ENCODE assay signal across 8 cellular contexts in genomic region chr15:90035095-90035834, GRCh38. TPM values are rescaled to one million over a fixed set of nuclear protein-coding genes. Genes with fewer than 3 reads are reported as not detected.
A peak's percentile ranks its signal among the peaks of the same experiment; 100 is the strongest.
DNase-seq lines count a peak whose midpoint lies in the region; ATAC-seq and FAIRE-seq lines count a peak whose summit lies in the region.

No MANE protein-coding gene starts in this region.

- WGBS in small intestine, 3 donors, result 43 to 64% (median 54%) methylated on average over 19 of the region's 19 CpGs

- DNase-seq in stimulated activated naive CD8-positive, alpha-beta T cell treated with anti-CD3 and anti-CD28 coated beads, Interleukin-15, Interleukin-2, amounts not matched to agents 100 U/mL and 50 U/mL, for 24 hours, result no peak
- DNase-seq in activated T-helper 2 cell treated with anti-CD3 and anti-CD28 coated beads, Interferon-gamma antibody, Interleukin-2, Interleukin-4, amounts not matched to agents 10 μg/mL and 5 μg/mL and 100 μg/mL, durations not matched to agents 14 hours and 24 hours and 36 hours (ENCODE audit: low spot score), result no peak
- peak; percentile 65 for DNase-seq in left cardiac atrium
- peak; percentile 53 for DNase-seq in small intestine

- H3K27me3 Mint-ChIP-seq in stimulated activated naive CD8-positive, alpha-beta T cell treated with anti-CD3 and anti-CD28 coated beads, Interleukin-15, Interleukin-2, amounts not matched to agents 100 ng/mL and 50 ng/mL, for 24 hours, result no peaks in the 10 kb centered on the region
- H3K27me3 Mint-ChIP-seq in activated T-helper 2 cell treated with anti-CD3 and anti-CD28 coated beads, Interferon-gamma antibody, Interleukin-2, Interleukin-4, amounts not matched to agents 10 μg/mL and 5 μg/mL and 100 μg/mL, durations not matched to agents 14 hours and 24 hours and 36 hours (ENCODE audit: low read depth), result no peaks in the 10 kb centered on the region

- no peaks in the 10 kb centered on the region for H3K36me3 ChIP-seq in small intestine (ENCODE audit: control insufficient read depth in 2 of 2, insufficient read depth in 2 of 2, low read length in 2 of 2)

- ATAC-seq in stimulated activated naive CD8-positive, alpha-beta T cell treated with anti-CD3 and anti-CD28 coated beads, Interleukin-15, Interleukin-2, amounts not matched to agents 100 U/mL and 50 U/mL, for 24 hours, result no peak
- ATAC-seq in left cardiac atrium, result peak; percentile 59 to 65
- ATAC-seq in GM19452 (IDR thresholded peaks at IDR 0.05; ENCODE audit: unreplicated experiment), result no peak
- ATAC-seq in GM21381 (IDR thresholded peaks at IDR 0.05; ENCODE audit: unreplicated experiment), result no peak
- no peak for ATAC-seq in GM18867 (IDR thresholded peaks at IDR 0.05; ENCODE audit: unreplicated experiment)

- no peaks in the 10 kb centered on the region for H3K27me3 ChIP-seq in small intestine (ENCODE audit: control insufficient read depth in 2 of 2, insufficient read depth in 2 of 2, low read length in 2 of 2)

- H3K9me3 Mint-ChIP-seq in stimulated activated naive CD8-positive, alpha-beta T cell treated with anti-CD3 and anti-CD28 coated beads, Interleukin-15, Interleukin-2, amounts not matched to agents 100 ng/mL and 50 ng/mL, for 24 hours, result no peaks in the 10 kb centered on the region
- H3K9me3 Mint-ChIP-seq in activated T-helper 2 cell treated with anti-CD3 and anti-CD28 coated beads, Interferon-gamma antibody, Interleukin-2, Interleukin-4, amounts not matched to agents 10 μg/mL and 5 μg/mL and 100 μg/mL, durations not matched to agents 14 hours and 24 hours and 36 hours, result no peaks in the 10 kb centered on the region

- H3K4me1 Mint-ChIP-seq in stimulated activated naive CD8-positive, alpha-beta T cell treated with anti-CD3 and anti-CD28 coated beads, Interleukin-15, Interleukin-2, amounts not matched to agents 100 ng/mL and 50 ng/mL, for 24 hours (ENCODE audit: low read depth), result peaks cover 96% of the 10 kb centered on the region
- H3K4me1 Mint-ChIP-seq in activated T-helper 2 cell treated with anti-CD3 and anti-CD28 coated beads, Interferon-gamma antibody, Interleukin-2, Interleukin-4, amounts not matched to agents 10 μg/mL and 5 μg/mL and 100 μg/mL, durations not matched to agents 14 hours and 24 hours and 36 hours (ENCODE audit: low read depth), result peaks cover 75% of the 10 kb centered on the region

- no peaks in the 10 kb centered on the region for H3K9me3 ChIP-seq in small intestine (ENCODE audit: control insufficient read depth, low read depth)

- H3K36me3 Mint-ChIP-seq in stimulated activated naive CD8-positive, alpha-beta T cell treated with anti-CD3 and anti-CD28 coated beads, Interleukin-15, Interleukin-2, amounts not matched to agents 100 ng/mL and 50 ng/mL, for 24 hours (ENCODE audit: low read depth), result peaks cover 8% of the 10 kb centered on the region
- H3K36me3 Mint-ChIP-seq in activated T-helper 2 cell treated with anti-CD3 and anti-CD28 coated beads, Interferon-gamma antibody, Interleukin-2, Interleukin-4, amounts not matched to agents 10 μg/mL and 5 μg/mL and 100 μg/mL, durations not matched to agents 14 hours and 24 hours and 36 hours (ENCODE audit: low read depth), result peaks cover 11% of the 10 kb centered on the region

- peak overlapping the region; percentile 71 for H3K27ac Mint-ChIP-seq in stimulated activated naive CD8-positive, alpha-beta T cell treated with anti-CD3 and anti-CD28 coated beads, Interleukin-15, Interleukin-2, amounts not matched to agents 100 ng/mL and 50 ng/mL, for 24 hours
- H3K27ac Mint-ChIP-seq in activated T-helper 2 cell treated with anti-CD3 and anti-CD28 coated beads, Interferon-gamma antibody, Interleukin-2, Interleukin-4, amounts not matched to agents 10 μg/mL and 5 μg/mL and 100 μg/mL, durations not matched to agents 14 hours and 24 hours and 36 hours, result peak overlapping the region; percentile 90

- intact Hi-C loops in activated T-helper 2 cell treated with anti-CD3 and anti-CD28 coated beads, Interferon-gamma antibody, Interleukin-2, Interleukin-4, amounts not matched to agents 10 μg/mL and 5 μg/mL and 100 μg/mL, durations not matched to agents 14 hours and 24 hours and 36 hours (cut with micrococcal nuclease), result loop anchor here (5.0 to 10.0 kb wide), 2 partner anchors 37 to 140 kb away; partner anchors contain the start of gene AP3S2
- intact Hi-C loops in left cardiac atrium (cut with DNase I), result no loop called here

- FAIRE-seq in small intestine (lab: Jason Lieb, UNC), result no peak

- H3K27ac ChIP-seq in small intestine (ENCODE audit: low read depth in 1 of 2, low read length in 1 of 2), result peak overlapping the region; percentile 4 to 96

- no peak overlapping the region for H3K4me3 ChIP-seq in small intestine (ENCODE audit: low read depth in 1 of 2, low read length in 2 of 2)

- peaks cover 5 to 28% of the 10 kb centered on the region in 2 donors for H3K4me1 ChIP-seq in small intestine (ENCODE audit: control insufficient read depth in 2 of 2, insufficient read depth in 1 of 2, low read depth in 1 of 2, low read length in 1 of 2)

- H3K4me3 Mint-ChIP-seq in stimulated activated naive CD8-positive, alpha-beta T cell treated with anti-CD3 and anti-CD28 coated beads, Interleukin-15, Interleukin-2, amounts not matched to agents 100 ng/mL and 50 ng/mL, for 24 hours, result no peak overlapping the region
- H3K4me3 Mint-ChIP-seq in activated T-helper 2 cell treated with anti-CD3 and anti-CD28 coated beads, Interferon-gamma antibody, Interleukin-2, Interleukin-4, amounts not matched to agents 10 μg/mL and 5 μg/mL and 100 μg/mL, durations not matched to agents 14 hours and 24 hours and 36 hours (ENCODE audit: low read depth), result peak overlapping the region; percentile 30

RNA-seq across cellular contexts. Expression of gene ZNF710, which starts 34.1 kb away (rescaled TPM):
- 31.4 and 34.2 TPM in 2 replicates for total RNA-seq in activated T-helper 2 cell treated with anti-CD3 and anti-CD28 coated beads, Interferon-gamma antibody, Interleukin-2, Interleukin-4, amounts not matched to agents 10 μg/mL and 5 μg/mL and 100 μg/mL, durations not matched to agents 14 hours and 24 hours and 36 hours
- total RNA-seq in left cardiac atrium, result 1 to 10 TPM; 6.7 to 7.0 TPM
- 10 to 100 TPM; 10.3 to 19.7 (median 18.0) TPM for polyA plus RNA-seq in small intestine

Comparison
In these comparisons a context has a peak if more than half of its experiments do, and no peak if none do; other contexts are left out.
1. ATAC-seq: peak in left cardiac atrium (2 of 2); none in stimulated activated naive CD8-positive, alpha-beta T cell treated with anti-CD3 and anti-CD28 coated beads, Interleukin-15, Interleukin-2, amounts not matched to agents 100 U/mL and 50 U/mL, for 24 hours (single experiment), GM19452 (single experiment), GM21381 (single experiment) and GM18867 (single experiment).
2. DNase-seq: peak in left cardiac atrium (single experiment) and small intestine (single experiment); none in stimulated activated naive CD8-positive, alpha-beta T cell treated with anti-CD3 and anti-CD28 coated beads, Interleukin-15, Interleukin-2, amounts not matched to agents 100 U/mL and 50 U/mL, for 24 hours (single experiment) and activated T-helper 2 cell treated with anti-CD3 and anti-CD28 coated beads, Interferon-gamma antibody, Interleukin-2, Interleukin-4, amounts not matched to agents 10 μg/mL and 5 μg/mL and 100 μg/mL, durations not matched to agents 14 hours and 24 hours and 36 hours (single experiment).